1 cellular context compared by ENCODE assay signal in the genomic region with DNA sequence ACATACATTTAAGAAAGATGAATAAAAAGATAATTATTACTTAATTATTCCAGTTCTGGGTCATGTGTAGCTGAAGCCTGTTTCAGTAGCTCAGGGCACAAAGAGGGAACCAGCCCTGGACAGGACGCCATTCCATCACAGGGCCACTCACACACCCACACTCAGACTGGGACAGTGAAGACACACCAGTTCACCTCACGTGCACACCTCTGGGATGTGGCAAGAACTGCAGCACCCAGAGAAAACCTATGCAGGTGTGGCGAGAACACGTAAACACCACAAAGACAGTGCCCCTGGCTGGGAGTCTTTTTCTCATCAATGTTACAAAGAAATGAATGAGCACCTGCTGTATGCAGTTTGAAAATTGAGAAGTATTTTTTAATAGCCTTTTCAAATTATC.
A peak's percentile ranks its signal among the peaks of the same experiment; 100 is the strongest.
TF ChIP-seq lines count a peak whose summit lies in the region.

No MANE protein-coding gene starts in this region.

TF ChIP-seq in GM12878, 131 proteins besides CTCF, POLR2A, EP300 and RAD21:
- TF ChIP-seq CHD2 (IDR thresholded peaks at IDR 0.05; ENCODE audit: borderline replicate concordance, low read depth, low read length): no peak
- peak; percentile 75 for TF ChIP-seq MXI1 (IDR thresholded peaks at IDR 0.05; ENCODE audit: low read depth, low read length)
- TF ChIP-seq BHLHE40 (IDR thresholded peaks at IDR 0.05; ENCODE audit: borderline replicate concordance in 1 of 2, low read depth in 2 of 2, low read length in 1 of 2): peak; percentile 91 to 95
- TF ChIP-seq RUNX3 (IDR thresholded peaks at IDR 0.05; ENCODE audit: low read length): peak; percentile 43
- TF ChIP-seq DPF2 (IDR thresholded peaks at IDR 0.05): no peak
- TF ChIP-seq IRF4 (IDR thresholded peaks at IDR 0.05; ENCODE audit: low read depth, low read length): 0 out of 2 replicates have a peak, but pooled peaks have one; percentile 28
- TF ChIP-seq, protein P1, sequence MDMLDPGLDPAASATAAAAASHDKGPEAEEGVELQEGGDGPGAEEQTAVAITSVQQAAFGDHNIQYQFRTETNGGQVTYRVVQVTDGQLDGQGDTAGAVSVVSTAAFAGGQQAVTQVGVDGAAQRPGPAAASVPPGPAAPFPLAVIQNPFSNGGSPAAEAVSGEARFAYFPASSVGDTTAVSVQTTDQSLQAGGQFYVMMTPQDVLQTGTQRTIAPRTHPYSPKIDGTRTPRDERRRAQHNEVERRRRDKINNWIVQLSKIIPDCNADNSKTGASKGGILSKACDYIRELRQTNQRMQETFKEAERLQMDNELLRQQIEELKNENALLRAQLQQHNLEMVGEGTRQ (IDR thresholded peaks at IDR 0.05; ENCODE audit: borderline replicate concordance, low read depth, low read length): no peak
- TF ChIP-seq RB1 (IDR thresholded peaks at IDR 0.05; ENCODE audit: borderline replicate concordance): no peak
- TF ChIP-seq SRF (IDR thresholded peaks at IDR 0.05; ENCODE audit: low read depth in 2 of 2, low read length in 2 of 2): no peak
- TF ChIP-seq RBBP5 (conservative IDR thresholded peaks at IDR 0.05): no peak
- TF ChIP-seq, protein P2, sequence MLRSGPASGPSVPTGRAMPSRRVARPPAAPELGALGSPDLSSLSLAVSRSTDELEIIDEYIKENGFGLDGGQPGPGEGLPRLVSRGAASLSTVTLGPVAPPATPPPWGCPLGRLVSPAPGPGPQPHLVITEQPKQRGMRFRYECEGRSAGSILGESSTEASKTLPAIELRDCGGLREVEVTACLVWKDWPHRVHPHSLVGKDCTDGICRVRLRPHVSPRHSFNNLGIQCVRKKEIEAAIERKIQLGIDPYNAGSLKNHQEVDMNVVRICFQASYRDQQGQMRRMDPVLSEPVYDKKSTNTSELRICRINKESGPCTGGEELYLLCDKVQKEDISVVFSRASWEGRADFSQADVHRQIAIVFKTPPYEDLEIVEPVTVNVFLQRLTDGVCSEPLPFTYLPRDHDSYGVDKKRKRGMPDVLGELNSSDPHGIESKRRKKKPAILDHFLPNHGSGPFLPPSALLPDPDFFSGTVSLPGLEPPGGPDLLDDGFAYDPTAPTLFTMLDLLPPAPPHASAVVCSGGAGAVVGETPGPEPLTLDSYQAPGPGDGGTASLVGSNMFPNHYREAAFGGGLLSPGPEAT (IDR thresholded peaks at IDR 0.05; ENCODE audit: low read depth): no peak
- TF ChIP-seq, protein P3, sequence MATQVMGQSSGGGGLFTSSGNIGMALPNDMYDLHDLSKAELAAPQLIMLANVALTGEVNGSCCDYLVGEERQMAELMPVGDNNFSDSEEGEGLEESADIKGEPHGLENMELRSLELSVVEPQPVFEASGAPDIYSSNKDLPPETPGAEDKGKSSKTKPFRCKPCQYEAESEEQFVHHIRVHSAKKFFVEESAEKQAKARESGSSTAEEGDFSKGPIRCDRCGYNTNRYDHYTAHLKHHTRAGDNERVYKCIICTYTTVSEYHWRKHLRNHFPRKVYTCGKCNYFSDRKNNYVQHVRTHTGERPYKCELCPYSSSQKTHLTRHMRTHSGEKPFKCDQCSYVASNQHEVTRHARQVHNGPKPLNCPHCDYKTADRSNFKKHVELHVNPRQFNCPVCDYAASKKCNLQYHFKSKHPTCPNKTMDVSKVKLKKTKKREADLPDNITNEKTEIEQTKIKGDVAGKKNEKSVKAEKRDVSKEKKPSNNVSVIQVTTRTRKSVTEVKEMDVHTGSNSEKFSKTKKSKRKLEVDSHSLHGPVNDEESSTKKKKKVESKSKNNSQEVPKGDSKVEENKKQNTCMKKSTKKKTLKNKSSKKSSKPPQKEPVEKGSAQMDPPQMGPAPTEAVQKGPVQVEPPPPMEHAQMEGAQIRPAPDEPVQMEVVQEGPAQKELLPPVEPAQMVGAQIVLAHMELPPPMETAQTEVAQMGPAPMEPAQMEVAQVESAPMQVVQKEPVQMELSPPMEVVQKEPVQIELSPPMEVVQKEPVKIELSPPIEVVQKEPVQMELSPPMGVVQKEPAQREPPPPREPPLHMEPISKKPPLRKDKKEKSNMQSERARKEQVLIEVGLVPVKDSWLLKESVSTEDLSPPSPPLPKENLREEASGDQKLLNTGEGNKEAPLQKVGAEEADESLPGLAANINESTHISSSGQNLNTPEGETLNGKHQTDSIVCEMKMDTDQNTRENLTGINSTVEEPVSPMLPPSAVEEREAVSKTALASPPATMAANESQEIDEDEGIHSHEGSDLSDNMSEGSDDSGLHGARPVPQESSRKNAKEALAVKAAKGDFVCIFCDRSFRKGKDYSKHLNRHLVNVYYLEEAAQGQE (IDR thresholded peaks at IDR 0.05; ENCODE audit: low read depth, low read length): no peak
- TF ChIP-seq IKZF1 (conservative IDR thresholded peaks at IDR 0.05): no peak; the same call in 1 of the 2 replicates
- TF ChIP-seq TBL1XR1 (IDR thresholded peaks at IDR 0.05; ENCODE audit: low read depth, low read length): no peak
- TF ChIP-seq STAT1 (conservative IDR thresholded peaks at IDR 0.05): no peak
- TF ChIP-seq POLR2AphosphoS5 (IDR thresholded peaks at IDR 0.05; ENCODE audit: low read length): peak; percentile 37; the same call in 1 of the 2 replicates
- TF ChIP-seq RFX5 (IDR thresholded peaks at IDR 0.05; ENCODE audit: low read depth, low read length): no peak
- no peak for TF ChIP-seq HDAC6 (IDR thresholded peaks at IDR 0.05; ENCODE audit: unreplicated experiment)
- TF ChIP-seq NBN (IDR thresholded peaks at IDR 0.05): no peak
- 0 out of 2 replicates have a peak, but pooled peaks have one; percentile 16 for TF ChIP-seq PAX5 (IDR thresholded peaks at IDR 0.05; ENCODE audit: borderline replicate concordance, low read depth, low read length)
- TF ChIP-seq IKZF2 (IDR thresholded peaks at IDR 0.05): peak in 1 of 2 experiments; percentile 28; a peak in 1 of 4 replicates
- no peak for TF ChIP-seq STAT3 (IDR thresholded peaks at IDR 0.05; ENCODE audit: low read depth, low read length)
- TF ChIP-seq CREB1 (IDR thresholded peaks at IDR 0.05; ENCODE audit: low read depth): no peak
- TF ChIP-seq BACH1 (IDR thresholded peaks at IDR 0.05; ENCODE audit: borderline replicate concordance): no peak
- no peak for TF ChIP-seq ZNF274 (IDR thresholded peaks at IDR 0.05; ENCODE audit: insufficient read depth, insufficient read length)
- TF ChIP-seq LARP7 (IDR thresholded peaks at IDR 0.05): no peak
- no peak for TF ChIP-seq CBX3 (IDR thresholded peaks at IDR 0.05; ENCODE audit: borderline replicate concordance, low read depth)
- no peak for TF ChIP-seq ZZZ3 (IDR thresholded peaks at IDR 0.05; ENCODE audit: control insufficient read depth, insufficient read length, low read depth)
- TF ChIP-seq NRF1 (conservative IDR thresholded peaks at IDR 0.05; ENCODE audit: low read depth, low read length): no peak
- TF ChIP-seq SMAD5 (IDR thresholded peaks at IDR 0.05; ENCODE audit: low read depth): no peak
- 0 out of 2 replicates have a peak, but pooled peaks have one; percentile 26 for TF ChIP-seq TCF12 (IDR thresholded peaks at IDR 0.05; ENCODE audit: low read depth, low read length)
- TF ChIP-seq, protein P4, sequence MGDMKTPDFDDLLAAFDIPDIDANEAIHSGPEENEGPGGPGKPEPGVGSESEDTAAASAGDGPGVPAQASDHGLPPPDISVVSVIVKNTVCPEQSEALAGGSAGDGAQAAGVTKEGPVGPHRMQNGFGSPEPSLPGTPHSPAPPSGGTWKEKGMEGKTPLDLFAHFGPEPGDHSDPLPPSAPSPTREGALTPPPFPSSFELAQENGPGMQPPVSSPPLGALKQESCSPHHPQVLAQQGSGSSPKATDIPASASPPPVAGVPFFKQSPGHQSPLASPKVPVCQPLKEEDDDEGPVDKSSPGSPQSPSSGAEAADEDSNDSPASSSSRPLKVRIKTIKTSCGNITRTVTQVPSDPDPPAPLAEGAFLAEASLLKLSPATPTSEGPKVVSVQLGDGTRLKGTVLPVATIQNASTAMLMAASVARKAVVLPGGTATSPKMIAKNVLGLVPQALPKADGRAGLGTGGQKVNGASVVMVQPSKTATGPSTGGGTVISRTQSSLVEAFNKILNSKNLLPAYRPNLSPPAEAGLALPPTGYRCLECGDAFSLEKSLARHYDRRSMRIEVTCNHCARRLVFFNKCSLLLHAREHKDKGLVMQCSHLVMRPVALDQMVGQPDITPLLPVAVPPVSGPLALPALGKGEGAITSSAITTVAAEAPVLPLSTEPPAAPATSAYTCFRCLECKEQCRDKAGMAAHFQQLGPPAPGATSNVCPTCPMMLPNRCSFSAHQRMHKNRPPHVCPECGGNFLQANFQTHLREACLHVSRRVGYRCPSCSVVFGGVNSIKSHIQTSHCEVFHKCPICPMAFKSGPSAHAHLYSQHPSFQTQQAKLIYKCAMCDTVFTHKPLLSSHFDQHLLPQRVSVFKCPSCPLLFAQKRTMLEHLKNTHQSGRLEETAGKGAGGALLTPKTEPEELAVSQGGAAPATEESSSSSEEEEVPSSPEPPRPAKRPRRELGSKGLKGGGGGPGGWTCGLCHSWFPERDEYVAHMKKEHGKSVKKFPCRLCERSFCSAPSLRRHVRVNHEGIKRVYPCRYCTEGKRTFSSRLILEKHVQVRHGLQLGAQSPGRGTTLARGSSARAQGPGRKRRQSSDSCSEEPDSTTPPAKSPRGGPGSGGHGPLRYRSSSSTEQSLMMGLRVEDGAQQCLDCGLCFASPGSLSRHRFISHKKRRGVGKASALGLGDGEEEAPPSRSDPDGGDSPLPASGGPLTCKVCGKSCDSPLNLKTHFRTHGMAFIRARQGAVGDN (IDR thresholded peaks at IDR 0.05): no peak
- TF ChIP-seq, protein P5, sequence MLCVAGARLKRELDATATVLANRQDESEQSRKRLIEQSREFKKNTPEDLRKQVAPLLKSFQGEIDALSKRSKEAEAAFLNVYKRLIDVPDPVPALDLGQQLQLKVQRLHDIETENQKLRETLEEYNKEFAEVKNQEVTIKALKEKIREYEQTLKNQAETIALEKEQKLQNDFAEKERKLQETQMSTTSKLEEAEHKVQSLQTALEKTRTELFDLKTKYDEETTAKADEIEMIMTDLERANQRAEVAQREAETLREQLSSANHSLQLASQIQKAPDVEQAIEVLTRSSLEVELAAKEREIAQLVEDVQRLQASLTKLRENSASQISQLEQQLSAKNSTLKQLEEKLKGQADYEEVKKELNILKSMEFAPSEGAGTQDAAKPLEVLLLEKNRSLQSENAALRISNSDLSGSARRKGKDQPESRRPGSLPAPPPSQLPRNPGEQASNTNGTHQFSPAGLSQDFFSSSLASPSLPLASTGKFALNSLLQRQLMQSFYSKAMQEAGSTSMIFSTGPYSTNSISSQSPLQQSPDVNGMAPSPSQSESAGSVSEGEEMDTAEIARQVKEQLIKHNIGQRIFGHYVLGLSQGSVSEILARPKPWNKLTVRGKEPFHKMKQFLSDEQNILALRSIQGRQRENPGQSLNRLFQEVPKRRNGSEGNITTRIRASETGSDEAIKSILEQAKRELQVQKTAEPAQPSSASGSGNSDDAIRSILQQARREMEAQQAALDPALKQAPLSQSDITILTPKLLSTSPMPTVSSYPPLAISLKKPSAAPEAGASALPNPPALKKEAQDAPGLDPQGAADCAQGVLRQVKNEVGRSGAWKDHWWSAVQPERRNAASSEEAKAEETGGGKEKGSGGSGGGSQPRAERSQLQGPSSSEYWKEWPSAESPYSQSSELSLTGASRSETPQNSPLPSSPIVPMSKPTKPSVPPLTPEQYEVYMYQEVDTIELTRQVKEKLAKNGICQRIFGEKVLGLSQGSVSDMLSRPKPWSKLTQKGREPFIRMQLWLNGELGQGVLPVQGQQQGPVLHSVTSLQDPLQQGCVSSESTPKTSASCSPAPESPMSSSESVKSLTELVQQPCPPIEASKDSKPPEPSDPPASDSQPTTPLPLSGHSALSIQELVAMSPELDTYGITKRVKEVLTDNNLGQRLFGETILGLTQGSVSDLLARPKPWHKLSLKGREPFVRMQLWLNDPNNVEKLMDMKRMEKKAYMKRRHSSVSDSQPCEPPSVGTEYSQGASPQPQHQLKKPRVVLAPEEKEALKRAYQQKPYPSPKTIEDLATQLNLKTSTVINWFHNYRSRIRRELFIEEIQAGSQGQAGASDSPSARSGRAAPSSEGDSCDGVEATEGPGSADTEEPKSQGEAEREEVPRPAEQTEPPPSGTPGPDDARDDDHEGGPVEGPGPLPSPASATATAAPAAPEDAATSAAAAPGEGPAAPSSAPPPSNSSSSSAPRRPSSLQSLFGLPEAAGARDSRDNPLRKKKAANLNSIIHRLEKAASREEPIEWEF (IDR thresholded peaks at IDR 0.05; ENCODE audit: insufficient replicate concordance, low read depth, low read length): no peak
- no peak for TF ChIP-seq CHD1 (IDR thresholded peaks at IDR 0.05; ENCODE audit: low read depth, low read length)
